21 cellular contexts compared by ENCODE assay signal in the genomic region with DNA sequence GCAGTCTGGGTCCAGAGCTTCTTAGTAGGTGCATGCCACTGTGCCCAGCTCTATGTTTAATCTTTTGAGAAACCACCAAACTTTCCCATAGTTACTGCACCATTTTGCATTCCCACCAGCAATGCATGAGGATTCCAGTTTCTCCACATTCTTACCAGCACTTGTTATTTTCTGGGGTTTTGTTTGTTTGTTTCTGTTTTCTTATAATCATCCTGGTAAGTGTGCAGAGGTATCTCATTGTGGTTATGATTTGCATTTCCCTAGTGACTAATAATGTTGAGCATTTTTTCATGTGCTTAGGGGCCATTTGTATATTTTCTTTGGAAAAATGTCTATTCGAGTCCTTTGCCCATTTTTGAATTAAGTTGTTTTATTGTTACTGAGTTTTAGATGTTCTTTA. TPM values are rescaled to one million over a fixed set of nuclear protein-coding genes. Genes with fewer than 3 reads are reported as not detected.
A peak's percentile ranks its signal among the peaks of the same experiment; 100 is the strongest.
DNase-seq lines count a peak whose midpoint lies in the region; ATAC-seq and TF ChIP-seq lines count a peak whose summit lies in the region.
"Had no signal": no experiment of that assay in that cellular context is flagged by ENCODE, and none has a peak within 500 bp of the region (broad histone marks: within the 10 kb centered on the region; RNA-seq: fewer than 3 reads in every experiment).

No MANE protein-coding gene starts in this region.

- POLR2A ChIA-PET in PC-9 (lab: Charles Lee; ENCODE audit: unreplicated experiment), result no interaction called here

- TF ChIP-seq CTCF in PC-9 (conservative IDR thresholded peaks at IDR 0.05), result no peak
- TF ChIP-seq CTCF in foreskin keratinocyte (conservative IDR thresholded peaks at IDR 0.05), result no peak

- ATAC-seq in foreskin keratinocyte, result peak; percentile 29
- ATAC-seq: HCT116, K562 had no signal

- H3K27ac ChIP-seq in PC-9 (no peak overlapping the region), foreskin keratinocyte (no peak overlapping the region)
- H3K27ac ChIP-seq: BLaER1 had no signal

- DNase-seq in ELR (ENCODE audit: low read depth), result peak; percentile 67
- peak; percentile 19 for DNase-seq in LHCN-M2 (ENCODE audit: low read depth)
- peak in 1 of 2 experiments; percentile 68 for DNase-seq in PC-9
- peak in 1 of 2 donors; percentile 40 for DNase-seq in foreskin keratinocyte
- DNase-seq in NCI-H2196 treated with DMSO at 0.1 percent for 48 hours (lab: John Stamatoyannopoulos, UW; ENCODE audit: unreplicated experiment), result no peak
- DNase-seq in T-helper 2 cell treated with Interferon-gamma antibody and Interleukin-4, amounts not matched to agents 5 μg/mL and 100 μg/mL, for 36 hours (ENCODE audit: low spot score), result no peak
- DNase-seq in NCI-H82 treated with DMSO at 0.1 percent for 48 hours (lab: John Stamatoyannopoulos, UW; ENCODE audit: unreplicated experiment), result no peak
- no peak for DNase-seq in GOT3 (lab: John Stamatoyannopoulos, UW)
- DNase-seq: 8988T; CD4-positive, alpha-beta memory T cell; DMS153; DMS79; HFFc6; IMR-90 had no signal

- H3K9me3 ChIP-seq in PC-9 (ENCODE audit: insufficient read depth, low read depth), result peaks cover 22% of the 10 kb centered on the region

- no peaks in the 10 kb centered on the region for H3K36me3 Mint-ChIP-seq in T-helper 2 cell treated with Interferon-gamma antibody and Interleukin-4, amounts not matched to agents 5 μg/mL and 100 μg/mL, for 36 hours (ENCODE audit: low read depth)

- CTCF ChIA-PET in PC-9 (lab: Charles Lee), result no interaction called here

- H3K9me3 Mint-ChIP-seq in T-helper 2 cell treated with Interferon-gamma antibody and Interleukin-4, amounts not matched to agents 5 μg/mL and 100 μg/mL, for 36 hours, result peaks cover 15% of the 10 kb centered on the region

- no peaks in the 10 kb centered on the region for H3K27me3 ChIP-seq in PC-9 (ENCODE audit: insufficient read depth, low read depth)
- peaks cover 9% of the 10 kb centered on the region for H3K27me3 ChIP-seq in foreskin keratinocyte

- no peaks in the 10 kb centered on the region for H3K79me2 ChIP-seq in PC-9 (ENCODE audit: low read depth)

- BruUV-seq in PC-9 (replicated peaks; lab: Mats Ljungman, UMichigan), result no TSS peak

- H2AFZ ChIP-seq in PC-9, result no peak overlapping the region

- intact Hi-C loops in PC-9 (cut with micrococcal nuclease; ENCODE audit: unreplicated experiment), result no loop called here

- H4K20me1 ChIP-seq in PC-9 (ENCODE audit: insufficient read depth), result no peaks in the 10 kb centered on the region
- H4K20me1 ChIP-seq: BLaER1 had no signal

- peaks cover 10% of the 10 kb centered on the region; the same call in 1 of the 2 replicates for H3F3A ChIP-seq in PC-9 (ENCODE audit: insufficient read depth, low read depth)

- H3K27me3 Mint-ChIP-seq in T-helper 2 cell treated with Interferon-gamma antibody and Interleukin-4, amounts not matched to agents 5 μg/mL and 100 μg/mL, for 36 hours (ENCODE audit: low read depth), result peaks cover 63% of the 10 kb centered on the region

- no peak overlapping the region for H3K4me3 ChIP-seq in PC-9
- H3K4me3 ChIP-seq: BLaER1, K562 had no signal

- H3K4me1 ChIP-seq in PC-9 (replicated peaks; ENCODE audit: insufficient read depth) (peaks cover 11% of the 10 kb centered on the region; the same call in 1 of the 2 replicates), foreskin keratinocyte (no peaks in the 10 kb centered on the region)
- H3K4me1 ChIP-seq: BLaER1 had no signal

- no peak overlapping the region for H3K27ac Mint-ChIP-seq in T-helper 2 cell treated with Interferon-gamma antibody and Interleukin-4, amounts not matched to agents 5 μg/mL and 100 μg/mL, for 36 hours
- H3K27ac Mint-ChIP-seq: CD14-positive monocyte; CD4-positive, alpha-beta memory T cell; HFFc6 had no signal

- H3K9me2 ChIP-seq in PC-9 (ENCODE audit: insufficient read depth), result no peaks in the 10 kb centered on the region

- no peak overlapping the region for H3K4me3 Mint-ChIP-seq in T-helper 2 cell treated with Interferon-gamma antibody and Interleukin-4, amounts not matched to agents 5 μg/mL and 100 μg/mL, for 36 hours
- H3K4me3 Mint-ChIP-seq: CD4-positive, alpha-beta memory T cell; HFFc6 had no signal

- H3K4me1 Mint-ChIP-seq in T-helper 2 cell treated with Interferon-gamma antibody and Interleukin-4, amounts not matched to agents 5 μg/mL and 100 μg/mL, for 36 hours (ENCODE audit: low read depth), result no peaks in the 10 kb centered on the region
- H3K4me1 Mint-ChIP-seq: CD4-positive, alpha-beta memory T cell had no signal

- 0 out of 2 replicates have a peak overlapping the region, but pooled peaks have one; percentile 1 for H3K4me2 ChIP-seq in PC-9
- H3K4me2 ChIP-seq: BLaER1 had no signal

- no peaks in the 10 kb centered on the region for H3K36me3 ChIP-seq in PC-9 (ENCODE audit: low read depth)
- H3K36me3 ChIP-seq: BLaER1 had no signal

RNA-seq across cellular contexts. Expression of gene FOXE1, which starts 11.4 kb away (rescaled TPM):
- total RNA-seq in LHCN-M2 (2014; rRNA removed), result not detected in 2 replicates
- polyA plus RNA-seq in LHCN-M2 (2012), result not detected
- 5.7 and 7.7 TPM in 2 replicates for total RNA-seq in PC-9 (2021)
- 0.17 and 0.32 TPM in 2 replicates for total RNA-seq in foreskin keratinocyte
- 0.09 and 0.30 TPM in 2 replicates for polyA plus RNA-seq in foreskin keratinocyte
- total RNA-seq: A673; CD4-positive, alpha-beta memory T cell; G401; H4; K562 had no signal
- polyA plus RNA-seq: CD14-positive monocyte; CD4-positive, alpha-beta memory T cell; K562 had no signal

RNA-seq across cellular contexts. Expression of gene TRMO, which starts 57.9 kb away (rescaled TPM):
- total RNA-seq in LHCN-M2 (2014; rRNA removed), result 18.1 and 19.1 TPM in 2 replicates
- polyA plus RNA-seq in LHCN-M2 (2012), result 7.8 TPM
- total RNA-seq in PC-9 (2021), result 12.0 and 15.8 TPM in 2 replicates
- 10.3 and 11.4 TPM in 2 replicates for total RNA-seq in foreskin keratinocyte
- polyA plus RNA-seq in foreskin keratinocyte, result 6.2 and 7.9 TPM in 2 replicates

Comparison
In these comparisons a context has a peak if more than half of its experiments do, and no peak if none do; other contexts are left out.
1. DNase-seq: peak in ELR (single experiment) and LHCN-M2 (single experiment); none in NCI-H2196 treated with DMSO at 0.1 percent for 48 hours (single experiment), T-helper 2 cell treated with Interferon-gamma antibody and Interleukin-4, amounts not matched to agents 5 μg/mL and 100 μg/mL, for 36 hours (single experiment), NCI-H82 treated with DMSO at 0.1 percent for 48 hours (single experiment) and GOT3 (single experiment).